ENCODE assay signal across 24 cellular contexts in genomic region chr21:34653522-34653921, GRCh38. TPM values are rescaled to one million over a fixed set of nuclear protein-coding genes. Genes with fewer than 3 reads are reported as not detected.
DNase-seq lines count a peak whose midpoint lies in the region; ATAC-seq and TF ChIP-seq lines count a peak whose summit lies in the region.
"Had no signal": no experiment of that assay in that cellular context is flagged by ENCODE, and none has a peak within 500 bp of the region (broad histone marks: within the 10 kb centered on the region; RNA-seq: fewer than 3 reads in every experiment).

No MANE protein-coding gene starts in this region.

- peak overlapping the region; percentile 15 for H3K27ac Mint-ChIP-seq in neural crest cell (ENCODE audit: unreplicated experiment)
- H3K27ac Mint-ChIP-seq in CD8-positive, alpha-beta T cell, result no peak overlapping the region
- H3K27ac Mint-ChIP-seq: CD14-positive monocyte; CD4-positive, alpha-beta memory T cell; CD4-positive, CD25-positive, alpha-beta regulatory T cell had no signal

- ATAC-seq in CD8-positive, alpha-beta T cell, result no peak
- ATAC-seq: GM12878 had no signal

- no peaks in the 10 kb centered on the region for H3K4me1 ChIP-seq in CD8-positive, alpha-beta T cell (ENCODE audit: insufficient read depth, low read length)
- H3K4me1 ChIP-seq: BE2C, BLaER1 had no signal

- no peak overlapping the region for H3K4me3 ChIP-seq in CD8-positive, alpha-beta T cell (ENCODE audit: low read depth, low read length)
- H3K4me3 ChIP-seq: BLaER1, GM12878 had no signal

- H3K4me1 Mint-ChIP-seq in neural crest cell, result peaks cover 15% of the 10 kb centered on the region
- no peaks in the 10 kb centered on the region for H3K4me1 Mint-ChIP-seq in CD8-positive, alpha-beta T cell (ENCODE audit: low read depth)
- H3K4me1 Mint-ChIP-seq: CD14-positive monocyte; CD4-positive, CD25-positive, alpha-beta regulatory T cell had no signal

- TF ChIP-seq CTCF in neural crest cell (conservative IDR thresholded peaks at IDR 0.05), result no peak
- TF ChIP-seq CTCF in CD8-positive, alpha-beta T cell (IDR thresholded peaks at IDR 0.05), result no peak

- DNase-seq in NCI-H69 (lab: John Stamatoyannopoulos, UW) (peak; percentile 47), neural crest cell (ENCODE audit: low read depth, low spot score) (no peak), NCI-H2196 (lab: John Stamatoyannopoulos, UW; ENCODE audit: unreplicated experiment) (no peak), NCI-H187 treated with DMSO at 0.1 percent for 48 hours (lab: John Stamatoyannopoulos, UW) (no peak)
- DNase-seq in CD8-positive, alpha-beta T cell, result no peak
- DNase-seq: 8988T; ACHN; BE2C; C1 segment of cervical spinal cord; Caco-2; CD4-positive, alpha-beta memory T cell; CD4-positive, CD25-positive, alpha-beta regulatory T cell; DMS 273 treated with DMSO at 0.1 percent for 48 hours; DMS153; DMS53; DMS79; DND-41; EL; GDM1 had no signal

- H3K27me3 Mint-ChIP-seq in neural crest cell (ENCODE audit: low read depth), result peaks cover 58% of the 10 kb centered on the region
- peaks cover 45% of the 10 kb centered on the region for H3K27me3 Mint-ChIP-seq in CD8-positive, alpha-beta T cell (ENCODE audit: low read depth)

- CTCF ChIA-PET in CD8-positive, alpha-beta T cell (lab: Charles Lee), result interaction anchor here (2.6 kb wide), 1 partner anchor 23 kb away, joined by 11 read pairs; no protein-coding TSS in a partner anchor

- H3K9me3 ChIP-seq in CD8-positive, alpha-beta T cell (ENCODE audit: low read length), result no peaks in the 10 kb centered on the region
- H3K9me3 ChIP-seq: BE2C, Caco-2 had no signal

- no peaks in the 10 kb centered on the region for H3K36me3 ChIP-seq in CD8-positive, alpha-beta T cell (ENCODE audit: insufficient read depth, low read length)
- H3K36me3 ChIP-seq: BE2C, BLaER1 had no signal

- peaks cover 3% of the 10 kb centered on the region for H3K36me3 Mint-ChIP-seq in neural crest cell (ENCODE audit: low read depth)
- no peaks in the 10 kb centered on the region for H3K36me3 Mint-ChIP-seq in CD8-positive, alpha-beta T cell
- H3K36me3 Mint-ChIP-seq: CD14-positive monocyte had no signal

- peaks cover 17% of the 10 kb centered on the region for H3K9me3 Mint-ChIP-seq in neural crest cell
- peaks cover 3% of the 10 kb centered on the region for H3K9me3 Mint-ChIP-seq in CD8-positive, alpha-beta T cell

- no peak overlapping the region for H3K27ac ChIP-seq in CD8-positive, alpha-beta T cell (ENCODE audit: low read depth, low read length)
- H3K27ac ChIP-seq: BLaER1 had no signal

- no peak overlapping the region for H3K4me3 Mint-ChIP-seq in neural crest cell
- no peak overlapping the region for H3K4me3 Mint-ChIP-seq in CD8-positive, alpha-beta T cell
- H3K4me3 Mint-ChIP-seq: CD14-positive monocyte; CD4-positive, alpha-beta memory T cell; CD4-positive, CD25-positive, alpha-beta regulatory T cell had no signal

- H3K27me3 ChIP-seq in CD8-positive, alpha-beta T cell (ENCODE audit: insufficient read depth, low read length), result peaks cover 3% of the 10 kb centered on the region
- H3K27me3 ChIP-seq: BE2C, BLaER1 had no signal

- intact Hi-C loops in CD8-positive, alpha-beta T cell (cut with DNase I, micrococcal nuclease), result no loop called here

- POLR2A ChIA-PET in CD8-positive, alpha-beta T cell (lab: Charles Lee), result no interaction called here

RNA-seq across cellular contexts. Expression of gene CLIC6, which starts 15.3 kb away (rescaled TPM):
- 0.19 and 0.25 TPM in 2 replicates for total RNA-seq in neural crest cell
- under 1 TPM; 0.08 to 0.16 TPM for total RNA-seq in CD8-positive, alpha-beta T cell
- total RNA-seq: A673; Caco-2; CD4-positive, CD25-positive, alpha-beta regulatory T cell; G401 had no signal

RNA-seq across cellular contexts. Expression of gene RCAN1, which starts 38.6 kb away (rescaled TPM):
- total RNA-seq in neural crest cell, result 13.0 and 14.2 TPM in 2 replicates
- 1 to 10 TPM in 1 of 2 experiments, under 1 TPM in 1; 0.73 to 1.0 TPM for total RNA-seq in CD8-positive, alpha-beta T cell
